ENCODE assay signal across 25 cellular contexts in the genomic region with DNA sequence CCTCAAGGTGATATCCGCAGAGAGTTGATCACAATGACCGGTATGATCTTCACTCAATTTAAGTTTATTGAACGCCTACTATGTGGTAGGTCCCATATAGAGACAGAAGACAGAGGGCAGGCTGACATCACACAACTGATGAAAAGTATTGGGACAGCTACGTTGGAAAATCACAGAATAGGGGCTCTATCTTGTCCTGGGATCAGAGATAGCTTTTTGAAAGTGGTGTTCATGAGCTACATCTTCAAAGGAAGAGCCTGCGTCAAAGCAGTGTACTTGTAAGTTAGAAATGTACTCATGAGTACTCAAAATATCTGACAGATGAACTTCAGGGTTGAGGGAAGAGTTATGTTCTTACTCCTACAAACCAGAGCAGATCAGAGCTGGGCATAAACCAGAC.
"Had no signal": no experiment of that assay in that cellular context is flagged by ENCODE, and none has a peak within 500 bp of the region (broad histone marks: within the 10 kb centered on the region; RNA-seq: fewer than 3 reads in every experiment).

No MANE protein-coding gene starts in this region.

- H3K27ac ChIP-seq: left ventricle myocardium inferior, suprapubic skin, upper lobe of left lung had no signal

- H3K27me3 Mint-ChIP-seq: activated CD4-positive, alpha-beta memory T cell treated with anti-CD3 and anti-CD28 coated beads for 36 hours; activated naive CD8-positive, alpha-beta T cell treated with anti-CD3 and anti-CD28 coated beads for 36 hours had no signal

- ATAC-seq: esophagus mucosa; sciatic nerve; stimulated activated effector memory CD8-positive, alpha-beta T cell treated with anti-CD3 and anti-CD28 coated beads, Interleukin-12 subunit alpha, Interleukin-12 subunit beta, amount 100 ng/mL, for 72 hours; T-helper 17 cell had no signal

- H3K4me3 Mint-ChIP-seq: activated B cell treated with CpG ODN at 0.5 μM for 24 hours; activated CD4-positive, alpha-beta memory T cell treated with anti-CD3 and anti-CD28 coated beads for 36 hours; activated naive CD8-positive, alpha-beta T cell treated with anti-CD3 and anti-CD28 coated beads for 36 hours; nephron progenitor cell; stimulated activated effector memory CD8-positive, alpha-beta T cell treated with anti-CD3 and anti-CD28 coated beads, Interleukin-12 subunit alpha, Interleukin-12 subunit beta, amount 100 ng/mL, for 72 hours; T-helper 17 cell had no signal

- FAIRE-seq: frontal cortex, small intestine had no signal

- H3K27me3 ChIP-seq: stomach, suprapubic skin, upper lobe of left lung had no signal

- H3K36me3 ChIP-seq: left ventricle myocardium inferior, stomach, suprapubic skin, upper lobe of left lung had no signal

- H3K4me3 ChIP-seq: left ventricle myocardium inferior, stomach, suprapubic skin, upper lobe of left lung had no signal

- H3K36me3 Mint-ChIP-seq: activated CD4-positive, alpha-beta memory T cell treated with anti-CD3 and anti-CD28 coated beads for 36 hours; activated naive CD8-positive, alpha-beta T cell treated with anti-CD3 and anti-CD28 coated beads for 36 hours; stimulated activated effector memory CD8-positive, alpha-beta T cell treated with anti-CD3 and anti-CD28 coated beads, Interleukin-12 subunit alpha, Interleukin-12 subunit beta, amount 100 ng/mL, for 72 hours had no signal

- H3K9me3 Mint-ChIP-seq: activated B cell treated with CpG ODN at 0.5 μM for 24 hours; activated CD4-positive, alpha-beta memory T cell treated with anti-CD3 and anti-CD28 coated beads for 36 hours; activated naive CD8-positive, alpha-beta T cell treated with anti-CD3 and anti-CD28 coated beads for 36 hours; nephron progenitor cell; stimulated activated effector memory CD8-positive, alpha-beta T cell treated with anti-CD3 and anti-CD28 coated beads, Interleukin-12 subunit alpha, Interleukin-12 subunit beta, amount 100 ng/mL, for 72 hours had no signal

- DNase-seq: activated B cell treated with CpG ODN at 0.5 μM for 24 hours; activated CD4-positive, alpha-beta memory T cell treated with anti-CD3 and anti-CD28 coated beads for 36 hours; activated CD4-positive, alpha-beta T cell treated with anti-CD3 and anti-CD28 coated beads for 4 hours; activated naive CD4-positive, alpha-beta T cell treated with Interleukin-2 at 50 U/mL for 16 hours; activated naive CD8-positive, alpha-beta T cell treated with anti-CD3 and anti-CD28 coated beads for 36 hours; activated T-cell treated with anti-CD3 and anti-CD28 coated beads, Interleukin-2, amount 50 U/mL, for 48 hours; caudate nucleus; dermis blood vessel endothelial cell; effector CD8-positive, alpha-beta T cell; glutamatergic neuron; hippocampal formation; left ventricle myocardium inferior; nephron progenitor cell; nucleus accumbens; posterior cingulate gyrus; small intestine; stimulated activated CD4-positive, alpha-beta T cell treated with anti-CD3 and anti-CD28 coated beads, Interleukin-2, amount 100 ng/mL, for 24 hours; stomach; T-helper 17 cell; upper lobe of left lung had no signal

- H3K9me3 ChIP-seq: left ventricle myocardium inferior, stomach, suprapubic skin, upper lobe of left lung had no signal

- H3K27ac Mint-ChIP-seq: activated B cell treated with CpG ODN at 0.5 μM for 24 hours; activated CD4-positive, alpha-beta memory T cell treated with anti-CD3 and anti-CD28 coated beads for 36 hours; activated naive CD8-positive, alpha-beta T cell treated with anti-CD3 and anti-CD28 coated beads for 36 hours; nephron progenitor cell; stimulated activated effector memory CD8-positive, alpha-beta T cell treated with anti-CD3 and anti-CD28 coated beads, Interleukin-12 subunit alpha, Interleukin-12 subunit beta, amount 100 ng/mL, for 72 hours; T-helper 17 cell had no signal
